ENCODE assay signal across 1 cellular context in the genomic region with DNA sequence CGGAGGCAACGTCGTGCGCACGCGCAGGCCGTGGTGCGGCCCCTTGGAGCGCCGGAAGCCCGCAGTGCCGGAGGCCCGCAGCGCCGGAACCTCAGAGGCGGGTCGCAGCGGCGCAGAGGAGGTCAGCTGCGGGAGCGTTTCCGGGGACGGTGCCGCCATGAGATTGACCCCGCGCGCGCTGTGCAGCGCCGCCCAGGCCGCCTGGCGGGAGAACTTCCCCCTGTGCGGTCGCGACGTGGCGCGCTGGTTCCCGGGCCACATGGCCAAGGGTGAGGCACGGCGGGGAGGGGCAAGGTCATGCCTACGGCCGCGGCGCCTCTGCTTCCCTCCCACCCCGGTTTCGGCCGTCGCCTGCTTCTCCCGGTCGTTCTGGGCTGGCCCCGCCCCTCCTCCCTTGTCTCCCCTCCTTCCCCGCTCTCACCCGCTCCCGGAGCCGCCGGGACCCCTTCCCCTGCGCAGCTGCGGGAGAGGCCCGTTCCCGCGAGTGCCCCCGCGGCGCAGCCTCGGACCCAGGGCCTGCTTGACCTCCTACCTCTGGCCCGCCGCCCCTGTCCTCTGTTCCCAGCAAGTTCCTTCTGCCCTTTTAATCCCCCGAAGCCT.
TF ChIP-seq lines count a peak whose summit lies in the region.

A gene with protein sequence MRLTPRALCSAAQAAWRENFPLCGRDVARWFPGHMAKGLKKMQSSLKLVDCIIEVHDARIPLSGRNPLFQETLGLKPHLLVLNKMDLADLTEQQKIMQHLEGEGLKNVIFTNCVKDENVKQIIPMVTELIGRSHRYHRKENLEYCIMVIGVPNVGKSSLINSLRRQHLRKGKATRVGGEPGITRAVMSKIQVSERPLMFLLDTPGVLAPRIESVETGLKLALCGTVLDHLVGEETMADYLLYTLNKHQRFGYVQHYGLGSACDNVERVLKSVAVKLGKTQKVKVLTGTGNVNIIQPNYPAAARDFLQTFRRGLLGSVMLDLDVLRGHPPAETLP (plus strand): TSS at position 94 of the 600 bp plus-strand sequence. CDS start 64 bp downstream, at position 158.

TF ChIP-seq in HepG2, 621 proteins besides CTCF, POLR2A, EP300 and RAD21 (continued from another document and continues in another):
- 0 out of 2 replicates have a peak, but pooled peaks have one; percentile 30 for TF ChIP-seq STAT5B (CRISPR knock-in tag; IDR thresholded peaks at IDR 0.05)
- TF ChIP-seq STAT6 (CRISPR knock-in tag; IDR thresholded peaks at IDR 0.05; ENCODE audit: borderline replicate concordance): peak; percentile 86; the same call in 1 of the 2 replicates
- TF ChIP-seq GABPA (IDR thresholded peaks at IDR 0.05; ENCODE audit: low read depth, low read length): peak; percentile 99
- peak; percentile 89 for TF ChIP-seq GABPA (CRISPR knock-in tag; IDR thresholded peaks at IDR 0.05; ENCODE audit: low read depth)
- TF ChIP-seq ZNF678 (CRISPR knock-in tag; IDR thresholded peaks at IDR 0.05): no peak
- peak; percentile 37; the same call in 1 of the 2 replicates for TF ChIP-seq TOPORS (CRISPR knock-in tag; IDR thresholded peaks at IDR 0.05)
- TF ChIP-seq ZNF550 (CRISPR knock-in tag; IDR thresholded peaks at IDR 0.05; ENCODE audit: borderline replicate concordance): peak; percentile 89; the same call in 1 of the 2 replicates
- TF ChIP-seq IKZF4 (CRISPR knock-in tag; IDR thresholded peaks at IDR 0.05; ENCODE audit: borderline replicate concordance, low read depth, not compliant biosample characterization): peak; percentile 82
- TF ChIP-seq FOXO4 (CRISPR knock-in tag; conservative IDR thresholded peaks at IDR 0.05): no peak
- no peak for TF ChIP-seq DNMT3B (CRISPR knock-in tag; conservative IDR thresholded peaks at IDR 0.05)
- 0 out of 2 replicates have a peak, but pooled peaks have one; percentile 37 for TF ChIP-seq CCDC6 (CRISPR knock-in tag; IDR thresholded peaks at IDR 0.05)
- TF ChIP-seq ONECUT2 (CRISPR knock-in tag; IDR thresholded peaks at IDR 0.05): no peak
- TF ChIP-seq, protein P1, sequence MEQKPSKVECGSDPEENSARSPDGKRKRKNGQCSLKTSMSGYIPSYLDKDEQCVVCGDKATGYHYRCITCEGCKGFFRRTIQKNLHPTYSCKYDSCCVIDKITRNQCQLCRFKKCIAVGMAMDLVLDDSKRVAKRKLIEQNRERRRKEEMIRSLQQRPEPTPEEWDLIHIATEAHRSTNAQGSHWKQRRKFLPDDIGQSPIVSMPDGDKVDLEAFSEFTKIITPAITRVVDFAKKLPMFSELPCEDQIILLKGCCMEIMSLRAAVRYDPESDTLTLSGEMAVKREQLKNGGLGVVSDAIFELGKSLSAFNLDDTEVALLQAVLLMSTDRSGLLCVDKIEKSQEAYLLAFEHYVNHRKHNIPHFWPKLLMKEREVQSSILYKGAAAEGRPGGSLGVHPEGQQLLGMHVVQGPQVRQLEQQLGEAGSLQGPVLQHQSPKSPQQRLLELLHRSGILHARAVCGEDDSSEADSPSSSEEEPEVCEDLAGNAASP (CRISPR knock-in tag; IDR thresholded peaks at IDR 0.05; ENCODE audit: borderline replicate concordance): peak; percentile 82
- TF ChIP-seq TBL1XR1 (IDR thresholded peaks at IDR 0.05; ENCODE audit: borderline replicate concordance, low read length, partially characterized antibody): peak; percentile 12
- TF ChIP-seq, protein P2, sequence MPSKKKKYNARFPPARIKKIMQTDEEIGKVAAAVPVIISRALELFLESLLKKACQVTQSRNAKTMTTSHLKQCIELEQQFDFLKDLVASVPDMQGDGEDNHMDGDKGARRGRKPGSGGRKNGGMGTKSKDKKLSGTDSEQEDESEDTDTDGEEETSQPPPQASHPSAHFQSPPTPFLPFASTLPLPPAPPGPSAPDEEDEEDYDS (CRISPR knock-in tag; IDR thresholded peaks at IDR 0.05): peak; percentile 64; the same call in 1 of the 2 replicates
- peak; percentile 81; the same call in 1 of the 2 replicates for TF ChIP-seq ZSCAN9 (CRISPR knock-in tag; IDR thresholded peaks at IDR 0.05; ENCODE audit: borderline replicate concordance)
- TF ChIP-seq, protein P3, sequence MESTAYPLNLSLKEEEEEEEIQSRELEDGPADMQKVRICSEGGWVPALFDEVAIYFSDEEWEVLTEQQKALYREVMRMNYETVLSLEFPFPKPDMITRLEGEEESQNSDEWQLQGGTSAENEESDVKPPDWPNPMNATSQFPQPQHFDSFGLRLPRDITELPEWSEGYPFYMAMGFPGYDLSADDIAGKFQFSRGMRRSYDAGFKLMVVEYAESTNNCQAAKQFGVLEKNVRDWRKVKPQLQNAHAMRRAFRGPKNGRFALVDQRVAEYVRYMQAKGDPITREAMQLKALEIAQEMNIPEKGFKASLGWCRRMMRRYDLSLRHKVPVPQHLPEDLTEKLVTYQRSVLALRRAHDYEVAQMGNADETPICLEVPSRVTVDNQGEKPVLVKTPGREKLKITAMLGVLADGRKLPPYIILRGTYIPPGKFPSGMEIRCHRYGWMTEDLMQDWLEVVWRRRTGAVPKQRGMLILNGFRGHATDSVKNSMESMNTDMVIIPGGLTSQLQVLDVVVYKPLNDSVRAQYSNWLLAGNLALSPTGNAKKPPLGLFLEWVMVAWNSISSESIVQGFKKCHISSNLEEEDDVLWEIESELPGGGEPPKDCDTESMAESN (CRISPR knock-in tag; conservative IDR thresholded peaks at IDR 0.05): peak; percentile 96
- no peak for TF ChIP-seq SRSF4 (IDR thresholded peaks at IDR 0.05; ENCODE audit: low read depth, low read length, poor library complexity, severe bottlenecking)
- no peak for TF ChIP-seq SMYD3 (CRISPR knock-in tag; IDR thresholded peaks at IDR 0.05)
- TF ChIP-seq ATF4 (CRISPR knock-in tag; IDR thresholded peaks at IDR 0.05): no peak
- peak; percentile 94 for TF ChIP-seq ZBTB38 (CRISPR knock-in tag; IDR thresholded peaks at IDR 0.05)
- peak; percentile 92 for TF ChIP-seq YY1 (IDR thresholded peaks at IDR 0.05; ENCODE audit: insufficient read depth, insufficient replicate concordance, low read depth, low read length)
- no peak for TF ChIP-seq ZNF234 (CRISPR knock-in tag; conservative IDR thresholded peaks at IDR 0.05)
- TF ChIP-seq BCL3 (CRISPR knock-in tag; IDR thresholded peaks at IDR 0.05): peak; percentile 88
- TF ChIP-seq, protein P4, sequence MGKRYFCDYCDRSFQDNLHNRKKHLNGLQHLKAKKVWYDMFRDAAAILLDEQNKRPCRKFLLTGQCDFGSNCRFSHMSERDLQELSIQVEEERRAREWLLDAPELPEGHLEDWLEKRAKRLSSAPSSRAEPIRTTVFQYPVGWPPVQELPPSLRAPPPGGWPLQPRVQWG (CRISPR knock-in tag; IDR thresholded peaks at IDR 0.05; ENCODE audit: borderline replicate concordance, low read depth): no peak
- TF ChIP-seq ARNTL (CRISPR knock-in tag; IDR thresholded peaks at IDR 0.05): no peak
- no peak for TF ChIP-seq NFATC3 (CRISPR knock-in tag; IDR thresholded peaks at IDR 0.05)
- TF ChIP-seq IRF9 (CRISPR knock-in tag; IDR thresholded peaks at IDR 0.05; ENCODE audit: borderline replicate concordance): peak; percentile 93
- peak; percentile 74; the same call in 1 of the 2 replicates for TF ChIP-seq KAT7 (CRISPR knock-in tag; IDR thresholded peaks at IDR 0.05; ENCODE audit: borderline replicate concordance)
- no peak for TF ChIP-seq ZNF776 (CRISPR knock-in tag; IDR thresholded peaks at IDR 0.05)
- TF ChIP-seq MTF1 (CRISPR knock-in tag; IDR thresholded peaks at IDR 0.05): no peak
- TF ChIP-seq, protein P5, sequence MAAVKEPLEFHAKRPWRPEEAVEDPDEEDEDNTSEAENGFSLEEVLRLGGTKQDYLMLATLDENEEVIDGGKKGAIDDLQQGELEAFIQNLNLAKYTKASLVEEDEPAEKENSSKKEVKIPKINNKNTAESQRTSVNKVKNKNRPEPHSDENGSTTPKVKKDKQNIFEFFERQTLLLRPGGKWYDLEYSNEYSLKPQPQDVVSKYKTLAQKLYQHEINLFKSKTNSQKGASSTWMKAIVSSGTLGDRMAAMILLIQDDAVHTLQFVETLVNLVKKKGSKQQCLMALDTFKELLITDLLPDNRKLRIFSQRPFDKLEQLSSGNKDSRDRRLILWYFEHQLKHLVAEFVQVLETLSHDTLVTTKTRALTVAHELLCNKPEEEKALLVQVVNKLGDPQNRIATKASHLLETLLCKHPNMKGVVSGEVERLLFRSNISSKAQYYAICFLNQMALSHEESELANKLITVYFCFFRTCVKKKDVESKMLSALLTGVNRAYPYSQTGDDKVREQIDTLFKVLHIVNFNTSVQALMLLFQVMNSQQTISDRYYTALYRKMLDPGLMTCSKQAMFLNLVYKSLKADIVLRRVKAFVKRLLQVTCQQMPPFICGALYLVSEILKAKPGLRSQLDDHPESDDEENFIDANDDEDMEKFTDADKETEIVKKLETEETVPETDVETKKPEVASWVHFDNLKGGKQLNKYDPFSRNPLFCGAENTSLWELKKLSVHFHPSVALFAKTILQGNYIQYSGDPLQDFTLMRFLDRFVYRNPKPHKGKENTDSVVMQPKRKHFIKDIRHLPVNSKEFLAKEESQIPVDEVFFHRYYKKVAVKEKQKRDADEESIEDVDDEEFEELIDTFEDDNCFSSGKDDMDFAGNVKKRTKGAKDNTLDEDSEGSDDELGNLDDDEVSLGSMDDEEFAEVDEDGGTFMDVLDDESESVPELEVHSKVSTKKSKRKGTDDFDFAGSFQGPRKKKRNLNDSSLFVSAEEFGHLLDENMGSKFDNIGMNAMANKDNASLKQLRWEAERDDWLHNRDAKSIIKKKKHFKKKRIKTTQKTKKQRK (IDR thresholded peaks at IDR 0.05; ENCODE audit: low read length): no peak
- no peak for TF ChIP-seq SP1 (IDR thresholded peaks at IDR 0.05)
- peak; percentile 87; the same call in 1 of the 2 replicates for TF ChIP-seq SP1 (CRISPR knock-in tag; IDR thresholded peaks at IDR 0.05)
